ENCODE assay signal across 11 cellular contexts in the genomic region with DNA sequence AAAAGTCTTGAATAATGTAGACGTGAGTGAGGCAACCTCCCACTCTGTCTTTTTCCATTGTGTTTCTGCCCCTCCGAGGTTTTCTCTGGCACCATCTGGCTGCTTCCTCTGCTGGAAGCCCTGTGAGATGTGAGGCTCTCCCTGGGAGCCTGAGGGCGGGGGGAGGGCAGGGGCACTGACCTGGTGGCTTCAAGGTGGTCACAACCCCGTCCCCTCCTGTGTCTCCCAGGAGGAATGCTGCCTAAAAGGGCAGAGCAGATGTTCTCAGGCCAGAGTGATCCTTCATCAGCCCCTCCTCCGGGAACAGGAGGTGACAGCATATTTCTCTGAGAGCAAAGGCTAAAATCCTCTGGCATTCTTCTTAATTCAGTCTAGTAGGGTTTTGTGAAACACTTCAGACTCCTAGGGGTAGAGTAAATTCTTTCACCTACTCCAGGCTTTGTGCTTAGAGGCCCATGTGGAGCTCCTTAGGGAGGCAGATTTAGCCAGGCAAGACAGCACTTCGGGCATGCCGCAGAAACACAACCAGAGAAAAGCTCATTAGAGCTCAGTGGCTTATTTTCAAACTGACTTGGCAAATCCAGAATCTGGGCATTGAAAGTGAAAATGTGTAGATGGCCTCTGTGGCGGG.
"Had no signal": no experiment of that assay in that cellular context is flagged by ENCODE, and none has a peak within 500 bp of the region (broad histone marks: within the 10 kb centered on the region; RNA-seq: fewer than 3 reads in every experiment).

No MANE protein-coding gene starts in this region.

- H3K27me3 ChIP-seq: body of pancreas, pancreas, transverse colon had no signal

- H3K4me1 ChIP-seq: body of pancreas, left ventricle myocardium inferior, pancreas, transverse colon had no signal

- H3K4me3 ChIP-seq: body of pancreas, left ventricle myocardium inferior, pancreas, skin epidermis, transverse colon had no signal

- H3K27ac ChIP-seq: body of pancreas, left ventricle myocardium inferior, pancreas, skin epidermis, transverse colon had no signal

- H3K9me3 ChIP-seq: body of pancreas, pancreas, transverse colon had no signal

- H3K36me3 ChIP-seq: left ventricle myocardium inferior, pancreas, transverse colon had no signal

- DNase-seq: activated CD4-positive, alpha-beta T cell treated with anti-CD3 and anti-CD28 coated beads for 1 hour; activated CD4-positive, alpha-beta T cell treated with anti-CD3 and anti-CD28 coated beads, Interleukin-2, amount 50 U/mL, for 48 hours; activated effector memory CD4-positive, alpha-beta T cell treated with anti-CD3 and anti-CD28 coated beads, Interleukin-2, amount 50 U/mL, for 16 hours; activated T-cell treated with anti-CD3 and anti-CD28 coated beads, Interleukin-2, amount 50 U/mL, for 4 hours; amniotic stem cell; body of pancreas; left ventricle myocardium inferior; pancreas; SW 1271; transverse colon had no signal
